8 cellular contexts compared by ENCODE assay signal in the genomic region with DNA sequence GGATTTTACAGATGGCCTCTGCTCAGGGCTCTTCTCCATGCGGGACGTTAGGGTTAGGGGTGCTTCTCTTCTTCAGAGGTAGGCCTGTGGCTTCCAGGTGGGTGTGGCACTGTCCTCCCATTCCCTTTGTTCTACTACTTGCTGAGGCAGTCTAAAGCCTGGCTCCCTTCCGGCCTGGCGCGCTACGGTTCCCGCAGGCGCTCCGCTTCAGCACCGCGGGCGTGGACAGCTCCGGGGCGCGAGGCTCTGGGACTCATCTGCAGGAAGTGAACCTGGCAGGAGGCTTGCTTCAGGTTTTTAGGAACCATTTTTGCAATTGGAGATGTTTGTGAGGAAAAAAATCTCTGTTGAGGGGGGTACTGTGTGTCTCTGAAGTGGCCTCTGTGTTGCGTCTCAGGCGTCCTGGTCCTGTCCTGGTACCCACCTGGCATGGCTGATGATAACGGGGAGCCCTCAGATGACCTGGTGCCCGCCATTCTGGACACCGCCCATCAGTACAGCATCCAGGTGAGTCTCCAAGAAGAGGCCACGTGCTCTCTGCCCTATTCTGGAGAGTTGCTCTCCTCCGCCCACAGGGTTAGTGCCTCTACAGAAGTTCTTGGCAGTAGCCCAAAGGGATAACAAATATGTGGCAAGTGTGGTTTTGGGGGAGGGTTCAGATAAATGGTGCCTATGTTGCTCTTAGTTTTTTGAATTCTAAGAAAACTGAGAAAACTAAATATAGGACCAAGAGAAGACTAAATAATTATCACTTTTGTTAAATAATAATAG. TPM values are rescaled to one million over a fixed set of nuclear protein-coding genes. Genes with fewer than 3 reads are reported as not detected.
DNase-seq lines count a peak whose midpoint lies in the region; ATAC-seq and TF ChIP-seq lines count a peak whose summit lies in the region.

No MANE protein-coding gene starts in this region.

- no peaks in the 10 kb centered on the region for H3K36me3 ChIP-seq in A673 (ENCODE audit: insufficient read depth, low read length, poor library complexity, severe bottlenecking)
- peaks cover 14% of the 10 kb centered on the region for H3K36me3 ChIP-seq in upper lobe of right lung

- H3K4me1 ChIP-seq in A673 (ENCODE audit: insufficient read depth, low read length, poor library complexity, severe bottlenecking): no peaks in the 10 kb centered on the region
- peaks cover 15% of the 10 kb centered on the region for H3K4me1 ChIP-seq in upper lobe of right lung

- no peak for TF ChIP-seq CTCF in A673 (conservative IDR thresholded peaks at IDR 0.05; ENCODE audit: low read depth, low read length)
- no peak for TF ChIP-seq CTCF in choroid plexus epithelial cell (conservative IDR thresholded peaks at IDR 0.05; ENCODE audit: low read depth, low read length)
- TF ChIP-seq CTCF in upper lobe of right lung (IDR thresholded peaks at IDR 0.05): no peak
- TF ChIP-seq CTCF in CD14-positive monocyte (IDR thresholded peaks at IDR 0.05): no peak

- peak overlapping the region; percentile 64 for H3K4me3 Mint-ChIP-seq in T-helper 2 cell treated with Interferon-gamma antibody and Interleukin-4, amounts not matched to agents 5 μg/mL and 100 μg/mL, for 36 hours
- H3K4me3 Mint-ChIP-seq in CD14-positive monocyte: peak overlapping the region in 1 of 2 donors; percentile 84

- H3K36me3 Mint-ChIP-seq in T-helper 2 cell treated with Interferon-gamma antibody and Interleukin-4, amounts not matched to agents 5 μg/mL and 100 μg/mL, for 36 hours (ENCODE audit: low read depth): peaks cover 2% of the 10 kb centered on the region
- peaks cover 12 to 17% of the 10 kb centered on the region in 2 donors for H3K36me3 Mint-ChIP-seq in CD14-positive monocyte

- peaks cover 7% of the 10 kb centered on the region for H3K4me1 Mint-ChIP-seq in T-helper 2 cell treated with Interferon-gamma antibody and Interleukin-4, amounts not matched to agents 5 μg/mL and 100 μg/mL, for 36 hours (ENCODE audit: low read depth)
- peaks cover 20% of the 10 kb centered on the region for H3K4me1 Mint-ChIP-seq in CD14-positive monocyte

- BruUV-seq in A673 (replicated peaks; lab: Mats Ljungman, UMichigan): no TSS peak

- H3K27me3 Mint-ChIP-seq in T-helper 2 cell treated with Interferon-gamma antibody and Interleukin-4, amounts not matched to agents 5 μg/mL and 100 μg/mL, for 36 hours (ENCODE audit: low read depth): peaks cover 36% of the 10 kb centered on the region
- peaks cover 43 to 60% (median 43%) of the 10 kb centered on the region in 3 donors for H3K27me3 Mint-ChIP-seq in CD14-positive monocyte (ENCODE audit: low read depth in 3 of 3)

- H3K4me3 ChIP-seq in A673 (ENCODE audit: low read depth, low read length, poor library complexity, severe bottlenecking) (no peak overlapping the region), choroid plexus epithelial cell (ENCODE audit: low read depth, low read length) (no peak overlapping the region), upper lobe of right lung (no peak overlapping the region)

- no peak overlapping the region for H3K27ac Mint-ChIP-seq in T-helper 2 cell treated with Interferon-gamma antibody and Interleukin-4, amounts not matched to agents 5 μg/mL and 100 μg/mL, for 36 hours
- H3K27ac Mint-ChIP-seq in CD14-positive monocyte: no peak overlapping the region

- intact Hi-C loops in A673 (cut with micrococcal nuclease; ENCODE audit: unreplicated experiment) (loop anchor here (10.0 kb wide), 1 partner anchor 51 kb away; no protein-coding TSS in a partner anchor), upper lobe of right lung (cut with DNase I) (no loop called here), CD14-positive monocyte (cut with micrococcal nuclease) (no loop called here)

- POLR2A ChIA-PET in A673 (lab: Charles Lee; ENCODE audit: low non-redundant PET): no interaction called here

- H3K9me3 ChIP-seq in A673 (ENCODE audit: low read depth, low read length, poor library complexity, severe bottlenecking) (no peaks in the 10 kb centered on the region), upper lobe of right lung (no peaks in the 10 kb centered on the region)

- H3K27me3 ChIP-seq in A673 (replicated peaks; ENCODE audit: insufficient read depth, low read depth, low read length, poor library complexity): peaks cover 14% of the 10 kb centered on the region
- peaks cover 4% of the 10 kb centered on the region for H3K27me3 ChIP-seq in upper lobe of right lung

- no peaks in the 10 kb centered on the region for H3K9me3 Mint-ChIP-seq in T-helper 2 cell treated with Interferon-gamma antibody and Interleukin-4, amounts not matched to agents 5 μg/mL and 100 μg/mL, for 36 hours
- H3K9me3 Mint-ChIP-seq in CD14-positive monocyte: peaks cover 0 to 9% (median 4%) of the 10 kb centered on the region in 7 donors

- DNase-seq in A673 (ENCODE audit: low spot score) (peak; percentile 74), HT-29 (ENCODE audit: low spot score) (peak; percentile 28), choroid plexus epithelial cell (ENCODE audit: low read depth) (peak; percentile 65), lung microvascular endothelial cell (ENCODE audit: low read depth in 2 of 2) (peak; percentile 49 to 54), upper lobe of right lung (peak; percentile 77), CD14-positive monocyte (ENCODE audit: low spot score) (no peak)
- peak; percentile 44 for DNase-seq in T-helper 2 cell treated with Interferon-gamma antibody and Interleukin-4, amounts not matched to agents 5 μg/mL and 100 μg/mL, for 36 hours (ENCODE audit: low spot score)

- CTCF ChIA-PET in A673 (lab: Charles Lee): no interaction called here

- H3K27ac ChIP-seq in A673 (ENCODE audit: low read depth, low read length, poor library complexity, severe bottlenecking) (no peak overlapping the region), upper lobe of right lung (no peak overlapping the region)

- peak; percentile 64 for ATAC-seq in upper lobe of right lung
- ATAC-seq in GM21526 (IDR thresholded peaks at IDR 0.05; ENCODE audit: low FRiP score, unreplicated experiment): no peak

RNA-seq across cellular contexts. Expression of a gene that starts 1.9 kb away (rescaled TPM):
- total RNA-seq in A673 (2021) (5.9 and 7.3 TPM in 2 replicates), lung microvascular endothelial cell (0.65 and 1.6 TPM in 2 replicates), upper lobe of right lung (6.9 TPM)
- 35.2 and 39.6 TPM in 2 replicates for total RNA-seq in HT-29 (2014; rRNA removed; shearing (Covaris generic))
- under 1 TPM in 1 of 2 donors, not detected in 1; 0.56 TPM for polyA plus RNA-seq in CD14-positive monocyte

RNA-seq across cellular contexts. Expression of a gene that starts 12.1 kb away (rescaled TPM):
- 31.0 and 33.5 TPM in 2 replicates for total RNA-seq in A673 (2021)
- 103 and 113 TPM in 2 replicates for total RNA-seq in HT-29 (2014; rRNA removed; shearing (Covaris generic))
- total RNA-seq in lung microvascular endothelial cell: 14.4 and 21.2 TPM in 2 replicates
- total RNA-seq in upper lobe of right lung: 29.7 TPM
- polyA plus RNA-seq in CD14-positive monocyte: 10 to 100 TPM; 22.9 to 29.5 TPM

RNA-seq across cellular contexts. Expression of a gene that starts 12.5 kb away (rescaled TPM):
- total RNA-seq in A673 (2021) (30.4 and 38.5 TPM in 2 replicates), lung microvascular endothelial cell (12.2 and 22.4 TPM in 2 replicates), upper lobe of right lung (14.8 TPM)
- total RNA-seq in HT-29 (2014; rRNA removed; shearing (Covaris generic)): 55.1 and 56.7 TPM in 2 replicates
- polyA plus RNA-seq in CD14-positive monocyte: 10 to 100 TPM; 13.3 to 29.6 TPM

RNA-seq across cellular contexts. Expression of a gene that starts 30.6 kb away (rescaled TPM):
- not detected in 2 replicates for total RNA-seq in A673 (2021)
- total RNA-seq in HT-29 (2014; rRNA removed; shearing (Covaris generic)): 1.8 and 2.2 TPM in 2 replicates
- total RNA-seq in lung microvascular endothelial cell: not detected in 2 replicates
- 1.4 TPM for total RNA-seq in upper lobe of right lung
- polyA plus RNA-seq in CD14-positive monocyte: not detected
